Comparison of ENCODE assay signal across 17 cellular contexts in the genomic region with DNA sequence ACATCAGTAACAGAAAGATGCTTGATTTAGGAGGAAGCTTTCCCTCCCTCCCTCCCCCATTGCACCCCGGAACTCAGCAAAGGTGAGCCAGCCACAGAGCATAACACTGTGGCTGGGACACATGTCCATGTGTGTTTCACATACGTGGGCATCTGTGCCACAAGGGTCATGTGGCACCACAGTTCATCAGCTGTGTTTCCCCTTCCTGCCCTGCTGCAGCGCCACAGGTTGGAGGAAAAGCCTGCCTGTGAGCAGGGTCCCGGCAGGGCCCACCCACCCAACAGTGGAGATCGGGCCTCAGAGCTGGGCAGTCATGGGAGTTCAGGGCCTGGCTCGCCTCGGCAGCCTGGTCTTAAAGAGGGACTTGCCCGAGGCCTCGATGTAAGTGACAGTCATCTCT. TPM values are rescaled to one million over a fixed set of nuclear protein-coding genes. Genes with fewer than 3 reads are reported as not detected.
DNase-seq lines count a peak whose midpoint lies in the region; ATAC-seq lines count a peak whose summit lies in the region.
"Had no signal": no experiment of that assay in that cellular context is flagged by ENCODE, and none has a peak within 500 bp of the region (broad histone marks: within the 10 kb centered on the region; RNA-seq: fewer than 3 reads in every experiment).

No MANE protein-coding gene starts in this region.

- no peak overlapping the region for H3K27ac Mint-ChIP-seq in activated CD4-positive, alpha-beta memory T cell treated with anti-CD3 and anti-CD28 coated beads for 36 hours
- H3K27ac Mint-ChIP-seq in activated CD4-positive, alpha-beta memory T cell treated with anti-CD3 and anti-CD28 coated beads, Interleukin-2, amount 10 ng/mL, durations not matched to agents 7 days and 5 days: no peak overlapping the region
- H3K27ac Mint-ChIP-seq in activated T-helper 2 cell treated with anti-CD3 and anti-CD28 coated beads, Interferon-gamma antibody, Interleukin-2, Interleukin-4, amounts not matched to agents 10 μg/mL and 5 μg/mL and 100 μg/mL, durations not matched to agents 14 hours and 24 hours and 36 hours: peak overlapping the region; percentile 55
- H3K27ac Mint-ChIP-seq in stimulated activated memory B cell treated with anti-CD40 and anti-IgM and Interleukin-4, amounts not matched to agents 10 μg/mL and 1 μg/mL and 100 μg/mL, for 72 hours: peak overlapping the region; percentile 83

- peak; percentile 21 for DNase-seq in activated CD4-positive, alpha-beta memory T cell treated with anti-CD3 and anti-CD28 coated beads for 36 hours
- DNase-seq in activated CD4-positive, alpha-beta memory T cell treated with anti-CD3 and anti-CD28 coated beads, Interleukin-2, amount 10 ng/mL, durations not matched to agents 7 days and 5 days: no peak
- DNase-seq in activated T-helper 2 cell treated with anti-CD3 and anti-CD28 coated beads, Interferon-gamma antibody, Interleukin-2, Interleukin-4, amounts not matched to agents 10 μg/mL and 5 μg/mL and 100 μg/mL, durations not matched to agents 14 hours and 24 hours and 36 hours (ENCODE audit: low spot score): no peak
- DNase-seq in glomerular visceral epithelial cell (ENCODE audit: extremely low spot score): no peak
- DNase-seq: 8988T, Caco-2, NCI-H1092, NCI-H1694, NCI-H446, NCI-H82, SHP77 treated with DMSO at 0.1 percent for 48 hours had no signal

- no peaks in the 10 kb centered on the region for H3K36me3 Mint-ChIP-seq in activated CD4-positive, alpha-beta memory T cell treated with anti-CD3 and anti-CD28 coated beads for 36 hours
- H3K36me3 Mint-ChIP-seq in activated CD4-positive, alpha-beta memory T cell treated with anti-CD3 and anti-CD28 coated beads, Interleukin-2, amount 10 ng/mL, durations not matched to agents 7 days and 5 days (ENCODE audit: low read depth): no peaks in the 10 kb centered on the region
- no peaks in the 10 kb centered on the region for H3K36me3 Mint-ChIP-seq in activated T-helper 2 cell treated with anti-CD3 and anti-CD28 coated beads, Interferon-gamma antibody, Interleukin-2, Interleukin-4, amounts not matched to agents 10 μg/mL and 5 μg/mL and 100 μg/mL, durations not matched to agents 14 hours and 24 hours and 36 hours (ENCODE audit: low read depth)
- H3K36me3 Mint-ChIP-seq in stimulated activated memory B cell treated with anti-CD40 and anti-IgM and Interleukin-4, amounts not matched to agents 10 μg/mL and 1 μg/mL and 100 μg/mL, for 72 hours: peaks cover 38% of the 10 kb centered on the region

- POLR2A ChIA-PET in activated CD4-positive, alpha-beta memory T cell treated with anti-CD3 and anti-CD28 coated beads for 36 hours (lab: Charles Lee): no interaction called here
- POLR2A ChIA-PET in activated CD4-positive, alpha-beta memory T cell treated with anti-CD3 and anti-CD28 coated beads, Interleukin-2, amount 10 ng/mL, durations not matched to agents 7 days and 5 days (lab: Charles Lee): interaction anchor here (1.2 kb wide), 1 partner anchor 15 kb away, joined by 4 read pairs; the partner anchor contains the start of gene ELOF1

- H3K27me3 Mint-ChIP-seq in activated CD4-positive, alpha-beta memory T cell treated with anti-CD3 and anti-CD28 coated beads for 36 hours: no peaks in the 10 kb centered on the region
- no peaks in the 10 kb centered on the region for H3K27me3 Mint-ChIP-seq in activated CD4-positive, alpha-beta memory T cell treated with anti-CD3 and anti-CD28 coated beads, Interleukin-2, amount 10 ng/mL, durations not matched to agents 7 days and 5 days
- H3K27me3 Mint-ChIP-seq in activated T-helper 2 cell treated with anti-CD3 and anti-CD28 coated beads, Interferon-gamma antibody, Interleukin-2, Interleukin-4, amounts not matched to agents 10 μg/mL and 5 μg/mL and 100 μg/mL, durations not matched to agents 14 hours and 24 hours and 36 hours (ENCODE audit: low read depth): no peaks in the 10 kb centered on the region
- no peaks in the 10 kb centered on the region for H3K27me3 Mint-ChIP-seq in stimulated activated memory B cell treated with anti-CD40 and anti-IgM and Interleukin-4, amounts not matched to agents 10 μg/mL and 1 μg/mL and 100 μg/mL, for 72 hours

- intact Hi-C loops in activated CD4-positive, alpha-beta memory T cell treated with anti-CD3 and anti-CD28 coated beads for 36 hours (cut with micrococcal nuclease): no loop called here
- intact Hi-C loops in activated T-helper 2 cell treated with anti-CD3 and anti-CD28 coated beads, Interferon-gamma antibody, Interleukin-2, Interleukin-4, amounts not matched to agents 10 μg/mL and 5 μg/mL and 100 μg/mL, durations not matched to agents 14 hours and 24 hours and 36 hours (cut with micrococcal nuclease): no loop called here

- H3K4me3 Mint-ChIP-seq in activated CD4-positive, alpha-beta memory T cell treated with anti-CD3 and anti-CD28 coated beads for 36 hours: no peak overlapping the region
- no peak overlapping the region for H3K4me3 Mint-ChIP-seq in activated CD4-positive, alpha-beta memory T cell treated with anti-CD3 and anti-CD28 coated beads, Interleukin-2, amount 10 ng/mL, durations not matched to agents 7 days and 5 days
- H3K4me3 Mint-ChIP-seq in activated T-helper 2 cell treated with anti-CD3 and anti-CD28 coated beads, Interferon-gamma antibody, Interleukin-2, Interleukin-4, amounts not matched to agents 10 μg/mL and 5 μg/mL and 100 μg/mL, durations not matched to agents 14 hours and 24 hours and 36 hours (ENCODE audit: low read depth): no peak overlapping the region
- peak overlapping the region; percentile 70 for H3K4me3 Mint-ChIP-seq in stimulated activated memory B cell treated with anti-CD40 and anti-IgM and Interleukin-4, amounts not matched to agents 10 μg/mL and 1 μg/mL and 100 μg/mL, for 72 hours
- H3K4me3 Mint-ChIP-seq: CD14-positive monocyte had no signal

- CTCF ChIA-PET in activated CD4-positive, alpha-beta memory T cell treated with anti-CD3 and anti-CD28 coated beads for 36 hours (lab: Charles Lee): no interaction called here
- CTCF ChIA-PET in activated CD4-positive, alpha-beta memory T cell treated with anti-CD3 and anti-CD28 coated beads, Interleukin-2, amount 10 ng/mL, durations not matched to agents 7 days and 5 days (lab: Charles Lee): interaction anchor here (1.6 kb wide), 1 partner anchor 38 kb away, joined by 4 read pairs; no protein-coding TSS in a partner anchor

- no peaks in the 10 kb centered on the region for H3K9me3 Mint-ChIP-seq in activated CD4-positive, alpha-beta memory T cell treated with anti-CD3 and anti-CD28 coated beads for 36 hours
- no peaks in the 10 kb centered on the region for H3K9me3 Mint-ChIP-seq in activated CD4-positive, alpha-beta memory T cell treated with anti-CD3 and anti-CD28 coated beads, Interleukin-2, amount 10 ng/mL, durations not matched to agents 7 days and 5 days
- no peaks in the 10 kb centered on the region for H3K9me3 Mint-ChIP-seq in activated T-helper 2 cell treated with anti-CD3 and anti-CD28 coated beads, Interferon-gamma antibody, Interleukin-2, Interleukin-4, amounts not matched to agents 10 μg/mL and 5 μg/mL and 100 μg/mL, durations not matched to agents 14 hours and 24 hours and 36 hours
- no peaks in the 10 kb centered on the region for H3K9me3 Mint-ChIP-seq in stimulated activated memory B cell treated with anti-CD40 and anti-IgM and Interleukin-4, amounts not matched to agents 10 μg/mL and 1 μg/mL and 100 μg/mL, for 72 hours

- peaks cover 14% of the 10 kb centered on the region for H3K4me1 Mint-ChIP-seq in activated CD4-positive, alpha-beta memory T cell treated with anti-CD3 and anti-CD28 coated beads for 36 hours (ENCODE audit: low read depth)
- peaks cover 16% of the 10 kb centered on the region for H3K4me1 Mint-ChIP-seq in activated CD4-positive, alpha-beta memory T cell treated with anti-CD3 and anti-CD28 coated beads, Interleukin-2, amount 10 ng/mL, durations not matched to agents 7 days and 5 days
- H3K4me1 Mint-ChIP-seq in activated T-helper 2 cell treated with anti-CD3 and anti-CD28 coated beads, Interferon-gamma antibody, Interleukin-2, Interleukin-4, amounts not matched to agents 10 μg/mL and 5 μg/mL and 100 μg/mL, durations not matched to agents 14 hours and 24 hours and 36 hours (ENCODE audit: low read depth): peaks cover 6% of the 10 kb centered on the region
- H3K4me1 Mint-ChIP-seq in stimulated activated memory B cell treated with anti-CD40 and anti-IgM and Interleukin-4, amounts not matched to agents 10 μg/mL and 1 μg/mL and 100 μg/mL, for 72 hours: peaks cover 56% of the 10 kb centered on the region

- ATAC-seq in GM18520 (IDR thresholded peaks at IDR 0.05; ENCODE audit: unreplicated experiment) (peak; percentile 34), HG02610 (IDR thresholded peaks at IDR 0.05; ENCODE audit: unreplicated experiment) (no peak), GM19395 (IDR thresholded peaks at IDR 0.05; ENCODE audit: unreplicated experiment) (no peak)
- ATAC-seq in stimulated activated memory B cell treated with anti-CD40 and anti-IgM and Interleukin-4, amounts not matched to agents 10 μg/mL and 1 μg/mL and 100 μg/mL, for 72 hours: peak; percentile 85

RNA-seq across cellular contexts. Expression of gene ACP5, which starts 2.8 kb away (rescaled TPM):
- total RNA-seq in activated CD4-positive, alpha-beta memory T cell treated with anti-CD3 and anti-CD28 coated beads for 36 hours: 10 to 100 TPM; 10.2 to 12.3 TPM
- total RNA-seq in activated CD4-positive, alpha-beta memory T cell treated with anti-CD3 and anti-CD28 coated beads, Interleukin-2, amount 10 ng/mL, durations not matched to agents 7 days and 5 days: 10 to 100 TPM; 21.3 to 21.4 TPM
- total RNA-seq in activated T-helper 2 cell treated with anti-CD3 and anti-CD28 coated beads, Interferon-gamma antibody, Interleukin-2, Interleukin-4, amounts not matched to agents 10 μg/mL and 5 μg/mL and 100 μg/mL, durations not matched to agents 14 hours and 24 hours and 36 hours: 25.4 and 27.0 TPM in 2 replicates
- total RNA-seq: MCF 10A had no signal

RNA-seq across cellular contexts. Expression of gene ELOF1, which starts 15.7 kb away (rescaled TPM):
- 10 to 100 TPM; 48.5 to 49.1 TPM for total RNA-seq in activated CD4-positive, alpha-beta memory T cell treated with anti-CD3 and anti-CD28 coated beads for 36 hours
- 10 to 100 TPM; 49.7 to 50.2 TPM for total RNA-seq in activated CD4-positive, alpha-beta memory T cell treated with anti-CD3 and anti-CD28 coated beads, Interleukin-2, amount 10 ng/mL, durations not matched to agents 7 days and 5 days
- 64.1 and 68.3 TPM in 2 replicates for total RNA-seq in activated T-helper 2 cell treated with anti-CD3 and anti-CD28 coated beads, Interferon-gamma antibody, Interleukin-2, Interleukin-4, amounts not matched to agents 10 μg/mL and 5 μg/mL and 100 μg/mL, durations not matched to agents 14 hours and 24 hours and 36 hours

RNA-seq across cellular contexts. Expression of gene ZNF627, which starts 22.6 kb away (rescaled TPM):
- 1 to 10 TPM; 6.6 to 7.0 TPM for total RNA-seq in activated CD4-positive, alpha-beta memory T cell treated with anti-CD3 and anti-CD28 coated beads for 36 hours
- 1 to 10 TPM; 6.1 to 6.7 TPM for total RNA-seq in activated CD4-positive, alpha-beta memory T cell treated with anti-CD3 and anti-CD28 coated beads, Interleukin-2, amount 10 ng/mL, durations not matched to agents 7 days and 5 days
- 8.3 and 10.9 TPM in 2 replicates for total RNA-seq in activated T-helper 2 cell treated with anti-CD3 and anti-CD28 coated beads, Interferon-gamma antibody, Interleukin-2, Interleukin-4, amounts not matched to agents 10 μg/mL and 5 μg/mL and 100 μg/mL, durations not matched to agents 14 hours and 24 hours and 36 hours

RNA-seq across cellular contexts. Expression of gene CNN1, which starts 36.0 kb away (rescaled TPM):
- not detected for total RNA-seq in activated CD4-positive, alpha-beta memory T cell treated with anti-CD3 and anti-CD28 coated beads for 36 hours
- total RNA-seq in activated CD4-positive, alpha-beta memory T cell treated with anti-CD3 and anti-CD28 coated beads, Interleukin-2, amount 10 ng/mL, durations not matched to agents 7 days and 5 days: not detected
- not detected in 2 replicates for total RNA-seq in activated T-helper 2 cell treated with anti-CD3 and anti-CD28 coated beads, Interferon-gamma antibody, Interleukin-2, Interleukin-4, amounts not matched to agents 10 μg/mL and 5 μg/mL and 100 μg/mL, durations not matched to agents 14 hours and 24 hours and 36 hours
- total RNA-seq: MCF 10A had no signal

RNA-seq across cellular contexts. Expression of gene ECSIT, which starts 45.8 kb away (rescaled TPM):
- 10 to 100 TPM; 34.9 to 36.6 TPM for total RNA-seq in activated CD4-positive, alpha-beta memory T cell treated with anti-CD3 and anti-CD28 coated beads for 36 hours
- total RNA-seq in activated CD4-positive, alpha-beta memory T cell treated with anti-CD3 and anti-CD28 coated beads, Interleukin-2, amount 10 ng/mL, durations not matched to agents 7 days and 5 days: 10 to 100 TPM; 24.8 to 26.8 TPM
- 42.7 and 43.5 TPM in 2 replicates for total RNA-seq in activated T-helper 2 cell treated with anti-CD3 and anti-CD28 coated beads, Interferon-gamma antibody, Interleukin-2, Interleukin-4, amounts not matched to agents 10 μg/mL and 5 μg/mL and 100 μg/mL, durations not matched to agents 14 hours and 24 hours and 36 hours

Comparison
In these comparisons a context has a peak if more than half of its experiments do, and no peak if none do; other contexts are left out.
1. H3K27ac Mint-ChIP-seq: peak in activated T-helper 2 cell treated with anti-CD3 and anti-CD28 coated beads, Interferon-gamma antibody, Interleukin-2, Interleukin-4, amounts not matched to agents 10 μg/mL and 5 μg/mL and 100 μg/mL, durations not matched to agents 14 hours and 24 hours and 36 hours (single experiment) and stimulated activated memory B cell treated with anti-CD40 and anti-IgM and Interleukin-4, amounts not matched to agents 10 μg/mL and 1 μg/mL and 100 μg/mL, for 72 hours (single experiment); none in activated CD4-positive, alpha-beta memory T cell treated with anti-CD3 and anti-CD28 coated beads for 36 hours (single experiment) and activated CD4-positive, alpha-beta memory T cell treated with anti-CD3 and anti-CD28 coated beads, Interleukin-2, amount 10 ng/mL, durations not matched to agents 7 days and 5 days (single experiment).
2. ATAC-seq: peak in GM18520 (single experiment) and stimulated activated memory B cell treated with anti-CD40 and anti-IgM and Interleukin-4, amounts not matched to agents 10 μg/mL and 1 μg/mL and 100 μg/mL, for 72 hours (single experiment); none in HG02610 (single experiment) and GM19395 (single experiment).